Comparison of ENCODE assay signal across 19 cellular contexts in genomic region chr15:36392666-36393266, GRCh38.
"Had no signal": no experiment of that assay in that cellular context is flagged by ENCODE, and none has a peak within 500 bp of the region (broad histone marks: within the 10 kb centered on the region; RNA-seq: fewer than 3 reads in every experiment).

No MANE protein-coding gene starts in this region.

- H3K36me3 Mint-ChIP-seq: activated CD4-positive, alpha-beta memory T cell treated with anti-CD3 and anti-CD28 coated beads for 36 hours; activated naive CD4-positive, alpha-beta T cell treated with anti-CD3 and anti-CD28 coated beads, Interleukin-2, amount 10 ng/mL, durations not matched to agents 7 days and 5 days; stimulated activated memory B cell treated with anti-CD40 and anti-IgM and Interleukin-4, amounts not matched to agents 10 μg/mL and 1 μg/mL and 100 μg/mL, for 72 hours had no signal

- H3K4me3 ChIP-seq: sigmoid colon, smooth muscle cell, stomach, suprapubic skin, tibial nerve had no signal

- H3K9me3 Mint-ChIP-seq: activated CD4-positive, alpha-beta memory T cell treated with anti-CD3 and anti-CD28 coated beads for 36 hours; activated naive CD4-positive, alpha-beta T cell treated with anti-CD3 and anti-CD28 coated beads, Interleukin-2, amount 10 ng/mL, durations not matched to agents 7 days and 5 days; stimulated activated memory B cell treated with anti-CD40 and anti-IgM and Interleukin-4, amounts not matched to agents 10 μg/mL and 1 μg/mL and 100 μg/mL, for 72 hours had no signal

- ATAC-seq: left ventricle myocardium superior; natural killer cell treated with Interleukin-12 subunit alpha and Interleukin-12 subunit beta and Interleukin-15 and Interleukin-18, amount 100 ng/mL, for 72 hours; stimulated activated memory B cell treated with anti-CD40 and anti-IgM and Interleukin-4, amounts not matched to agents 10 μg/mL and 1 μg/mL and 100 μg/mL, for 72 hours had no signal

- H3K27me3 Mint-ChIP-seq: activated CD4-positive, alpha-beta memory T cell treated with anti-CD3 and anti-CD28 coated beads for 36 hours; activated naive CD4-positive, alpha-beta T cell treated with anti-CD3 and anti-CD28 coated beads, Interleukin-2, amount 10 ng/mL, durations not matched to agents 7 days and 5 days; natural killer cell treated with Interleukin-12 subunit alpha and Interleukin-12 subunit beta and Interleukin-15 and Interleukin-18, amount 100 ng/mL, for 72 hours; progenitor cell of endocrine pancreas; stimulated activated memory B cell treated with anti-CD40 and anti-IgM and Interleukin-4, amounts not matched to agents 10 μg/mL and 1 μg/mL and 100 μg/mL, for 72 hours had no signal

- H3K27ac ChIP-seq: sigmoid colon, stomach, suprapubic skin, tibial nerve had no signal

- H3K4me3 Mint-ChIP-seq: activated CD4-positive, alpha-beta memory T cell treated with anti-CD3 and anti-CD28 coated beads for 36 hours; activated naive CD4-positive, alpha-beta T cell treated with anti-CD3 and anti-CD28 coated beads, Interleukin-2, amount 10 ng/mL, durations not matched to agents 7 days and 5 days; natural killer cell treated with Interleukin-12 subunit alpha and Interleukin-12 subunit beta and Interleukin-15 and Interleukin-18, amount 100 ng/mL, for 72 hours; stimulated activated memory B cell treated with anti-CD40 and anti-IgM and Interleukin-4, amounts not matched to agents 10 μg/mL and 1 μg/mL and 100 μg/mL, for 72 hours had no signal

- H3K9me3 ChIP-seq: sigmoid colon, stomach, suprapubic skin, tibial nerve had no signal

- H3K4me2 ChIP-seq: smooth muscle cell had no signal

- H3K4me1 ChIP-seq: sigmoid colon, stomach, suprapubic skin, tibial nerve had no signal

- H3K27ac Mint-ChIP-seq: activated CD4-positive, alpha-beta memory T cell treated with anti-CD3 and anti-CD28 coated beads for 36 hours; activated naive CD4-positive, alpha-beta T cell treated with anti-CD3 and anti-CD28 coated beads, Interleukin-2, amount 10 ng/mL, durations not matched to agents 7 days and 5 days; natural killer cell treated with Interleukin-12 subunit alpha and Interleukin-12 subunit beta and Interleukin-15 and Interleukin-18, amount 100 ng/mL, for 72 hours; progenitor cell of endocrine pancreas; stimulated activated memory B cell treated with anti-CD40 and anti-IgM and Interleukin-4, amounts not matched to agents 10 μg/mL and 1 μg/mL and 100 μg/mL, for 72 hours had no signal

- H3K36me3 ChIP-seq: sigmoid colon, stomach, suprapubic skin, tibial nerve had no signal

- H3K27me3 ChIP-seq: sigmoid colon, stomach, suprapubic skin, tibial nerve had no signal

- H3K4me1 Mint-ChIP-seq: activated naive CD4-positive, alpha-beta T cell treated with anti-CD3 and anti-CD28 coated beads, Interleukin-2, amount 10 ng/mL, durations not matched to agents 7 days and 5 days; stimulated activated memory B cell treated with anti-CD40 and anti-IgM and Interleukin-4, amounts not matched to agents 10 μg/mL and 1 μg/mL and 100 μg/mL, for 72 hours had no signal

- DNase-seq: activated CD4-positive, alpha-beta memory T cell treated with anti-CD3 and anti-CD28 coated beads for 36 hours; activated CD4-positive, alpha-beta T cell treated with anti-CD3 and anti-CD28 coated beads for 48 hours; activated CD4-positive, CD25-positive, alpha-beta regulatory T cell; activated effector memory CD4-positive, alpha-beta T cell treated with anti-CD3 and anti-CD28 coated beads, Interleukin-2, amount 50 U/mL, for 16 hours; activated naive CD4-positive, alpha-beta T cell treated with anti-CD3 and anti-CD28 coated beads, Interleukin-2, amount 10 ng/mL, durations not matched to agents 7 days and 5 days; foreskin melanocyte; hippocampal formation; left ventricle myocardium superior; retina; sigmoid colon; stimulated activated CD4-positive, alpha-beta T cell treated with anti-CD3 and anti-CD28 coated beads, Interleukin-15, amount 100 ng/mL, for 24 hours; stomach; T-helper 9 cell had no signal
